ENCODE assay signal across 1 cellular context in genomic region chr1:207695943-207696342, GRCh38.
A peak's percentile ranks its signal among the peaks of the same experiment; 100 is the strongest.
TF ChIP-seq lines count a peak whose summit lies in the region.

No MANE protein-coding gene starts in this region.

TF ChIP-seq in K562, 482 proteins besides CTCF, POLR2A, EP300 and RAD21:
- TF ChIP-seq SUPT5H (IDR thresholded peaks at IDR 0.05) (0 out of 2 replicates have a peak, but pooled peaks have one; percentile 26), JUN (IDR thresholded peaks at IDR 0.05; ENCODE audit: borderline replicate concordance, low read depth, low read length) (no peak), JUN (CRISPR knock-in tag; IDR thresholded peaks at IDR 0.05; ENCODE audit: borderline replicate concordance) (no peak)
